Comparison of ENCODE assay signal across 9 cellular contexts in genomic region chr16:69482410-69482951, GRCh38. TPM values are rescaled to one million over a fixed set of nuclear protein-coding genes. Genes with fewer than 3 reads are reported as not detected.
A peak's percentile ranks its signal among the peaks of the same experiment; 100 is the strongest.
DNase-seq lines count a peak whose midpoint lies in the region; ATAC-seq, FAIRE-seq and TF ChIP-seq lines count a peak whose summit lies in the region.
"Had no signal": no experiment of that assay in that cellular context is flagged by ENCODE, and none has a peak within 500 bp of the region (broad histone marks: within the 10 kb centered on the region; RNA-seq: fewer than 3 reads in every experiment).

No MANE protein-coding gene starts in this region.

- H3K9ac ChIP-seq in stomach smooth muscle (ENCODE audit: low read length in 2 of 2): no peak overlapping the region

- no peak overlapping the region for H3K27ac Mint-ChIP-seq in natural killer cell treated with Interleukin-12 subunit alpha and Interleukin-12 subunit beta and Interleukin-15 and Interleukin-18, amount 100 ng/mL, for 72 hours

- H3K4me3 ChIP-seq in right atrium auricular region (peak overlapping the region; percentile 9 to 30), stomach smooth muscle (ENCODE audit: low read length in 2 of 2) (peak overlapping the region in 1 of 2 donors; percentile 44)

- H3K4me1 Mint-ChIP-seq in natural killer cell treated with Interleukin-12 subunit alpha and Interleukin-12 subunit beta and Interleukin-15 and Interleukin-18, amount 100 ng/mL, for 72 hours (ENCODE audit: low read depth in 2 of 2): peaks cover 0 to 6% of the 10 kb centered on the region in 2 donors

- FAIRE-seq in frontal cortex (lab: Jason Lieb, UNC): no peak

- no peaks in the 10 kb centered on the region for H3K36me3 ChIP-seq in right atrium auricular region
- no peaks in the 10 kb centered on the region for H3K36me3 ChIP-seq in stomach smooth muscle (ENCODE audit: control insufficient read depth in 2 of 2, insufficient read depth in 2 of 2, low read length in 2 of 2)

- H3K27ac ChIP-seq in right atrium auricular region (peak overlapping the region; percentile 80 to 89), stomach smooth muscle (ENCODE audit: low read length) (peak overlapping the region; percentile 60)

- no peaks in the 10 kb centered on the region for H3K36me3 Mint-ChIP-seq in natural killer cell treated with Interleukin-12 subunit alpha and Interleukin-12 subunit beta and Interleukin-15 and Interleukin-18, amount 100 ng/mL, for 72 hours

- H3K27me3 Mint-ChIP-seq in natural killer cell treated with Interleukin-12 subunit alpha and Interleukin-12 subunit beta and Interleukin-15 and Interleukin-18, amount 100 ng/mL, for 72 hours: no peaks in the 10 kb centered on the region

- H3K4me1 ChIP-seq in right atrium auricular region (peaks cover 0 to 28% of the 10 kb centered on the region in 2 donors), stomach smooth muscle (ENCODE audit: control insufficient read depth, insufficient read depth, low read length) (peaks cover 11% of the 10 kb centered on the region)

- no peak overlapping the region for H3K4me3 Mint-ChIP-seq in natural killer cell treated with Interleukin-12 subunit alpha and Interleukin-12 subunit beta and Interleukin-15 and Interleukin-18, amount 100 ng/mL, for 72 hours

- H3K9me3 Mint-ChIP-seq in natural killer cell treated with Interleukin-12 subunit alpha and Interleukin-12 subunit beta and Interleukin-15 and Interleukin-18, amount 100 ng/mL, for 72 hours: no peaks in the 10 kb centered on the region

- H3K9me3 ChIP-seq in right atrium auricular region (no peaks in the 10 kb centered on the region), stomach smooth muscle (ENCODE audit: control insufficient read depth in 2 of 2, low read length in 2 of 2) (no peaks in the 10 kb centered on the region)

- ATAC-seq in natural killer cell treated with Interleukin-12 subunit alpha and Interleukin-12 subunit beta and Interleukin-15 and Interleukin-18, amount 100 ng/mL, for 72 hours: no peak

- no peaks in the 10 kb centered on the region for H3K27me3 ChIP-seq in right atrium auricular region
- no peaks in the 10 kb centered on the region for H3K27me3 ChIP-seq in stomach smooth muscle (ENCODE audit: control insufficient read depth in 1 of 2, insufficient read depth in 2 of 2, low read length in 2 of 2)

- no peak for TF ChIP-seq CTCF in right atrium auricular region (IDR thresholded peaks at IDR 0.05)

- DNase-seq in H4 (ENCODE audit: low spot score) (peak; percentile 84), T1000 (lab: John Stamatoyannopoulos, UW) (peak; percentile 71), right atrium auricular region (ENCODE audit: low spot score) (peak; percentile 69), NCI-H510A treated with DMSO at 0.1 percent for 48 hours (lab: John Stamatoyannopoulos, UW) (no peak), frontal cortex (ENCODE audit: low spot score in 2 of 2) (no peak)
- DNase-seq in natural killer cell treated with Interleukin-12 subunit alpha and Interleukin-12 subunit beta and Interleukin-15 and Interleukin-18, amount 100 ng/mL, for 72 hours (ENCODE audit: low spot score): no peak
- no peak for DNase-seq in activated naive CD4-positive, alpha-beta T cell (lab: John Stamatoyannopoulos, UW)
- DNase-seq: erythroblast had no signal

RNA-seq across cellular contexts. Expression of gene CYB5B, which starts 58.1 kb away (rescaled TPM):
- total RNA-seq in H4 (2014; rRNA removed; shearing (Covaris generic)): 111 and 128 TPM in 2 replicates
- total RNA-seq in right atrium auricular region (10 to 100 TPM; 29.4 to 31.9 TPM), frontal cortex (49.3 TPM)
- total RNA-seq in natural killer cell treated with Interleukin-12 subunit alpha and Interleukin-12 subunit beta and Interleukin-15 and Interleukin-18, amount 100 ng/mL, for 72 hours: 100 to 1,000 TPM; 162 to 230 TPM

Comparison
In these comparisons a context has a peak if more than half of its experiments do, and no peak if none do; other contexts are left out.
1. DNase-seq: peak in H4 (single experiment), T1000 (single experiment) and right atrium auricular region (single experiment); none in NCI-H510A treated with DMSO at 0.1 percent for 48 hours (single experiment), frontal cortex (0 of 2), natural killer cell treated with Interleukin-12 subunit alpha and Interleukin-12 subunit beta and Interleukin-15 and Interleukin-18, amount 100 ng/mL, for 72 hours (single experiment) and activated naive CD4-positive, alpha-beta T cell (0 of 4).